Comparison of ENCODE assay signal across 11 cellular contexts in genomic region chr1:218376722-218377121, GRCh38. TPM values are rescaled to one million over a fixed set of nuclear protein-coding genes. Genes with fewer than 3 reads are reported as not detected.
DNase-seq lines count a peak whose midpoint lies in the region; ATAC-seq lines count a peak whose summit lies in the region.
"Had no signal": no experiment of that assay in that cellular context is flagged by ENCODE, and none has a peak within 500 bp of the region (broad histone marks: within the 10 kb centered on the region; RNA-seq: fewer than 3 reads in every experiment).

No MANE protein-coding gene starts in this region.

- H3K9me3 ChIP-seq in SK-N-MC (ENCODE audit: low read depth, low read length) (no peaks in the 10 kb centered on the region), skeletal muscle satellite cell (replicated peaks; ENCODE audit: low read length) (no peaks in the 10 kb centered on the region)

- no peaks in the 10 kb centered on the region for H3K27me3 ChIP-seq in skeletal muscle satellite cell (ENCODE audit: control insufficient read depth, insufficient read depth, low read length)

- H3K4me1 ChIP-seq in skeletal muscle satellite cell (ENCODE audit: control insufficient read depth, insufficient read depth, low read length): peaks cover 52% of the 10 kb centered on the region

- peak overlapping the region; percentile 90 for H3K27ac ChIP-seq in SK-N-MC
- H3K27ac ChIP-seq: VCaP had no signal

- DNase-seq in SK-N-MC (ENCODE audit: low read depth, low spot score) (no peak), T-helper 9 cell (no peak), HUDEP-2 (lab: John Stamatoyannopoulos, UW; ENCODE audit: unreplicated experiment in 76 of 76) (no peak)
- no peak for DNase-seq in activated T-cell treated with anti-CD3 and anti-CD28 coated beads, Interleukin-2, amount 50 U/mL, for 1 hour
- DNase-seq in effector CD8-positive, alpha-beta T cell (lab: John Stamatoyannopoulos, UW): no peak
- DNase-seq: left colon, retina had no signal

- peak overlapping the region; percentile 46 for H3K9ac ChIP-seq in SK-N-MC (ENCODE audit: insufficient read length)
- H3K9ac ChIP-seq in skeletal muscle satellite cell (ENCODE audit: low read depth, low read length): peak overlapping the region; percentile 37

- H3K4me3 ChIP-seq in SK-N-MC (peak overlapping the region; percentile 63), skeletal muscle satellite cell (ENCODE audit: low read length) (peak overlapping the region; percentile 43)

- ATAC-seq in GM19397 (IDR thresholded peaks at IDR 0.05; ENCODE audit: unreplicated experiment): peak; percentile 22
- ATAC-seq in HG02938 (IDR thresholded peaks at IDR 0.05; ENCODE audit: unreplicated experiment): peak; percentile 27
- ATAC-seq: left colon had no signal

- no peaks in the 10 kb centered on the region for H3K36me3 ChIP-seq in SK-N-MC (ENCODE audit: insufficient read depth, low read length)
- no peaks in the 10 kb centered on the region for H3K36me3 ChIP-seq in skeletal muscle satellite cell (ENCODE audit: insufficient read depth, low read length)

- H3K4me2 ChIP-seq in skeletal muscle satellite cell (ENCODE audit: low read length): peak overlapping the region; percentile 61

RNA-seq across cellular contexts. Expression of gene TGFB2, which starts 31.6 kb away (rescaled TPM):
- total RNA-seq in skeletal muscle satellite cell (2012; rRNA removed): 3.0 and 3.5 TPM in 2 replicates
